In the genomic region with DNA sequence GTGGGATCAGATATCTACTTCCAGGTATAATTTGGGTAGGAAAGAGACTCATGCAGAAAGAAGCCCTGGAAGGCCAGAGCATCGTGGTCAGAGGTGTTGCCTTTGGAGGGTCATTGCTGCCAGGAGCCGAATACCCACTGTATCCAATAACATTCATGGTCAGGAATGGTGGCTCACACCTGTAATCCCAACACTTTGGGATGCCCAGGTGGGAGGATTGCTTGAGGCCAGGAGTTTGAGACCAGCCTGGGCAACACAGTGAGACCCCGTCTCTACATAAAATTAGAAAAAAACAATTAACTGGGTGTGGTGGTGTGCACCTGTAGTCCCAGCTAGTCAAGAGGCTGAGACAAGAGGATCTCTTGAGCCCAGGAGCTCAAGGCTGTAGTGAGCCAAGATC, we compare ENCODE assay signal across 9 cellular contexts. TPM values are rescaled to one million over a fixed set of nuclear protein-coding genes. Genes with fewer than 3 reads are reported as not detected.
"Had no signal": no experiment of that assay in that cellular context is flagged by ENCODE, and none has a peak within 500 bp of the region (broad histone marks: within the 10 kb centered on the region; RNA-seq: fewer than 3 reads in every experiment).

No MANE protein-coding gene starts in this region.

- H3K27ac Mint-ChIP-seq: IgD-negative memory B cell had no signal

- H3K4me3 ChIP-seq: K562 had no signal

- H3K9me3 Mint-ChIP-seq: IgD-negative memory B cell had no signal

- H3K27ac ChIP-seq: HL-60 had no signal

- H3K4me3 Mint-ChIP-seq: IgD-negative memory B cell had no signal

- H3K4me1 Mint-ChIP-seq: IgD-negative memory B cell had no signal

- ATAC-seq: HepG2, K562 had no signal

- DNase-seq: IMR-90, KBM-7, KG1 had no signal

RNA-seq across cellular contexts. Expression of gene F11, which starts 10.9 kb away (rescaled TPM):
- total RNA-seq: HT-29, HT1080, IMR-90, K562 had no signal
- polyA plus RNA-seq: IgD-negative memory B cell, IMR-90, K562 had no signal

RNA-seq across cellular contexts. Expression of gene KLKB1, which starts 27.8 kb away (rescaled TPM):
- total RNA-seq: HT-29, HT1080, IMR-90 had no signal
- polyA plus RNA-seq: K562 had no signal
